Comparison of ENCODE assay signal across 8 cellular contexts in genomic region chr3:149129326-149130123, GRCh38. TPM values are rescaled to one million over a fixed set of nuclear protein-coding genes. Genes with fewer than 3 reads are reported as not detected.
A peak's percentile ranks its signal among the peaks of the same experiment; 100 is the strongest.
DNase-seq lines count a peak whose midpoint lies in the region; ATAC-seq and TF ChIP-seq lines count a peak whose summit lies in the region.

Gene HPS3, plus strand, starts transcription at chr3:149129638. Its CDS starts 86 bp downstream, at chr3:149129724.

- H3K4me1 Mint-ChIP-seq in endothelial cell (ENCODE audit: unreplicated experiment) = peaks cover 13% of the 10 kb centered on the region

- H3K4me2 ChIP-seq in OCI-LY1 (ENCODE audit: low read length) = peak within 1 kb of the TSS; percentile 69

- no peaks in the 10 kb centered on the region for H3K9me3 ChIP-seq in OCI-LY1 (ENCODE audit: low read length)

- H3K9ac ChIP-seq in OCI-LY1 (ENCODE audit: low read length) = peak within 1 kb of the TSS; percentile 73

- H3K9me3 Mint-ChIP-seq in endothelial cell (ENCODE audit: unreplicated experiment) = no peaks in the 10 kb centered on the region

- peak; percentile 71 for DNase-seq in DMS 273 treated with DMSO at 0.1 percent for 48 hours (lab: John Stamatoyannopoulos, UW)
- DNase-seq in HuH-7.5 (ENCODE audit: low spot score) = peak; percentile 70
- DNase-seq in activated CD8-positive, alpha-beta memory T cell treated with anti-CD3 and anti-CD28 coated beads, Interleukin-2, amount 50 U/mL, for 4 hours = peak; percentile 78
- DNase-seq in endothelial cell (ENCODE audit: low spot score) = peak; percentile 83
- DNase-seq in midbrain (lab: John Stamatoyannopoulos, UW) = peak; percentile 94
- DNase-seq in stimulated activated CD8-positive, alpha-beta memory T cell treated with anti-CD3 and anti-CD28 coated beads, Interleukin-2, amount 100 ng/mL, for 1 hour (ENCODE audit: low read depth in 2 of 2) = peak; percentile 67 to 68

- H3K9me2 ChIP-seq in OCI-LY1 (ENCODE audit: low read depth, low read length) = no peaks in the 10 kb centered on the region

- TF ChIP-seq CTCF in OCI-LY1 (IDR thresholded peaks at IDR 0.05; ENCODE audit: low read length) (no peak), endothelial cell (IDR thresholded peaks at IDR 0.05; ENCODE audit: unreplicated experiment) (no peak)

- peak within 1 kb of the TSS; percentile 97 for H3K4me3 Mint-ChIP-seq in endothelial cell (ENCODE audit: unreplicated experiment)

- no peaks in the 10 kb centered on the region for H4K20me1 ChIP-seq in OCI-LY1 (ENCODE audit: insufficient read depth, low read length)

- H3F3A ChIP-seq in OCI-LY1 (ENCODE audit: insufficient read depth, low read length) = no peaks in the 10 kb centered on the region

- H3K27me3 ChIP-seq in OCI-LY1 (ENCODE audit: insufficient read depth, low read length) = no peaks in the 10 kb centered on the region

- peak within 1 kb of the TSS; percentile 62 for H3K27ac ChIP-seq in OCI-LY1 (ENCODE audit: low read depth, low read length, poor library complexity, severe bottlenecking)

- H3K4me1 ChIP-seq in OCI-LY1 (ENCODE audit: insufficient read depth, low read length, severe bottlenecking) = peaks cover 26% of the 10 kb centered on the region

- peak within 1 kb of the TSS; percentile 77 for H3K4me3 ChIP-seq in OCI-LY1 (ENCODE audit: low read depth, low read length, poor library complexity, severe bottlenecking)

- H3K79me2 ChIP-seq in OCI-LY1 (ENCODE audit: insufficient read depth, low read length) = peaks cover 28% of the 10 kb centered on the region

- 0 out of 2 replicates have a peak, but pooled peaks cover 5% of the 10 kb centered on the region for H3K36me3 ChIP-seq in OCI-LY1 (ENCODE audit: insufficient read depth, low read length)

- ATAC-seq in GM21528 (IDR thresholded peaks at IDR 0.05; ENCODE audit: low FRiP score, unreplicated experiment) = peak; percentile 93

- peaks cover 3% of the 10 kb centered on the region for H3K27me3 Mint-ChIP-seq in endothelial cell (ENCODE audit: unreplicated experiment)

- H2AFZ ChIP-seq in OCI-LY1 (ENCODE audit: low read length) = peak within 1 kb of the TSS; percentile 54

- H3K27ac Mint-ChIP-seq in endothelial cell (ENCODE audit: unreplicated experiment) = peak within 1 kb of the TSS; percentile 76

- H3K36me3 Mint-ChIP-seq in endothelial cell (ENCODE audit: low read depth, unreplicated experiment) = no peaks in the 10 kb centered on the region

RNA-seq across cellular contexts. Expression of gene HPS3, which starts in this region (rescaled TPM):
- 18.8 TPM for total RNA-seq in endothelial cell (ENCODE audit: unreplicated experiment)

Comparison
In these comparisons a context has a peak if more than half of its experiments do, and no peak if none do; other contexts are left out.
1. Peak in every context shown above with its lines: DNase-seq, ATAC-seq, H3K4me3 ChIP-seq and H3K27ac ChIP-seq.